11 cellular contexts compared by ENCODE assay signal in the genomic region with DNA sequence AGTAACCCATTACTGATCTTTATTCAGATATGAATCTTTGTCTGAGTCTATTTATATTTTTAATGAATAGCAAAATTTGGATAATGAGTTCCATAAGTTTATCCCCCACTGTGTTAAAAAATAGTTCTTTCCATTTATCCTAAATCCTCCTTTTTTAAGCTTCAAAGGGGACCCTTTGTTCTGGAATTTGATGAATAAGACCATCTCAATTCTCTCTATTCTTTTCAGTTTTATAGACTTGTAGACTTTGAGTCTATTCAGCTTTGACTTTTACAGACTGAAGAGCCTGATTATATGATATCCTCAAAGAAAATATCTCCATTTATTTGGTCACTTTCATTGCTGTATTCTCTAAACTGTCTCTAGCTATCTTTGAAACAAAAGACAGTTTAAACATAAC.
"Had no signal": no experiment of that assay in that cellular context is flagged by ENCODE, and none has a peak within 500 bp of the region (broad histone marks: within the 10 kb centered on the region; RNA-seq: fewer than 3 reads in every experiment).

No MANE protein-coding gene starts in this region.

- DNase-seq: GM23248, GOT3, H7, H9, HCEC 1CT, HFFc6 had no signal

- H3K9me3 ChIP-seq: HAP-1 had no signal

- H3K4me3 ChIP-seq: GM23248, GM23338, HAP-1 had no signal

- H3K4me2 ChIP-seq: GM23338 had no signal

- H3K27ac ChIP-seq: GM23248 had no signal

- H3K9ac ChIP-seq: GM23248 had no signal

- FAIRE-seq: H1, H54 had no signal

- H2AFZ ChIP-seq: GM23248, GM23338 had no signal

- ATAC-seq: GM23338, HCT116 had no signal

- H3K36me3 ChIP-seq: HAP-1 had no signal
